In the genomic region with DNA sequence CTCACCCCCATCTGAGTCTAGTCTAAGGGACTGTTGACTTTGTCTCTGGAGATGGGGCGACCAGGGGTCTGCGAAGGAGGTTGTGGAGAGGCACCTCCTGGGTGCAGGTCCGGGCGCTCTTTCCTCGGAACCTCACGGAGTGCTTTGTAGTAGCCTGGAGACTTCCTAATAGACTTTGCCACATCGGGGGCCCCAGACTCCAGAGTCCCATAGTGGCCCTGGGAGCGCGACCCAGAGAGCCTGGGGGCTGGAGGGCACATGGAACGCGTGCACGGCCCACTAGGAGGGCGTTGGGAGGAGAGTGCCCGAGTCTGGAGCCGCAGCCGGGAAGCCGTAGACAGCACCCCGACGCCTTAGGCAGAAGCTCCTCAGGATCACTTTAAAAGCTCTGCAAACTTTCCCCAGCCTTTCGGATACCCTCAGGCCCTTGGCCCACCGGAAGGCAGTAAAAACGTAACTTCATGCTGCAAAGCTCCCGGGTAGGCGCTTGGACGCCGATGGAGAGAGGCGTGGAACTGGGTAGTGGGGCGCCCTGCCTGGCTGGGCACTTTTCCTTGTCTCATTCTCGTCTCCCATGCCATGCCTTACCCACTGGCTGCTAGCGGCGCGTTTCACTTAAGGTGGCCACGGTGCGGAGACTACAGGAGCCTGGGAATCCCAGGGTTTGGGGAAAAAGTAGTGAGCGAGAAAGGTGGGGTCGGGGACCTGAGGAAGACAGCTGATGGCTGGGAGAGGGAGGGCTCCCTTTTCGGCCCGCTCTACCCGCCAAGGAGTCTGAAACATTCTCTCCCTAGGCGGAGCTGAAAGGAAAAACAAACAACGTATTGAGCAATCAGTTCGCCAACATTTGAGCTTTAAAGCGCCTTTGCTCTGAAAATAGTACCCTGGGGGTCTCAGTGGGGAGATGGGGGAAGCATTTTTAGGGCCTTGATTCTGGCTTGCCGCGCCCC, we compare ENCODE assay signal across 8 cellular contexts.
DNase-seq lines count a peak whose midpoint lies in the region; ATAC-seq and TF ChIP-seq lines count a peak whose summit lies in the region.

No MANE protein-coding gene starts in this region.

- H3K9me3 Mint-ChIP-seq in nephron progenitor cell, result no peaks in the 10 kb centered on the region
- no peaks in the 10 kb centered on the region for H3K9me3 Mint-ChIP-seq in activated CD4-positive, alpha-beta memory T cell treated with anti-CD3 and anti-CD28 coated beads for 36 hours

- H3K27me3 Mint-ChIP-seq in nephron progenitor cell (ENCODE audit: low read depth, poor library complexity), result peaks cover 7% of the 10 kb centered on the region
- H3K27me3 Mint-ChIP-seq in activated CD4-positive, alpha-beta memory T cell treated with anti-CD3 and anti-CD28 coated beads for 36 hours, result peaks cover 55% of the 10 kb centered on the region

- H3K36me3 Mint-ChIP-seq in nephron progenitor cell (ENCODE audit: low read depth), result peaks cover 7% of the 10 kb centered on the region
- peaks cover 2% of the 10 kb centered on the region for H3K36me3 Mint-ChIP-seq in activated CD4-positive, alpha-beta memory T cell treated with anti-CD3 and anti-CD28 coated beads for 36 hours

- in situ Hi-C loops in ACHN (cut with HindIII; ENCODE audit: low pct_ligation_motif_present, low pct_unique_long_range_greater_than_20kb, low sequenced_read_pairs), result no loop called here

- DNase-seq in ACHN (peak; percentile 31), NCI-H2227 (lab: John Stamatoyannopoulos, UW; ENCODE audit: unreplicated experiment) (peak; percentile 58), nephron progenitor cell (no peak), activated gamma-delta T cell treated with Interleukin-2 at 50 U/mL for 16 hours (no peak)
- no peak for DNase-seq in stimulated activated CD4-positive, alpha-beta T cell treated with anti-CD3 and anti-CD28 coated beads, Interleukin-4, amount 100 ng/mL, for 1 hour
- no peak for DNase-seq in activated CD4-positive, alpha-beta memory T cell treated with anti-CD3 and anti-CD28 coated beads for 36 hours

- TF ChIP-seq CTCF in nephron progenitor cell (IDR thresholded peaks at IDR 0.05), result no peak

- peak; percentile 48 for ATAC-seq in esophagus mucosa
- no peak for ATAC-seq in GM19023 (IDR thresholded peaks at IDR 0.05; ENCODE audit: unreplicated experiment)

- CTCF ChIA-PET in activated CD4-positive, alpha-beta memory T cell treated with anti-CD3 and anti-CD28 coated beads for 36 hours (lab: Charles Lee), result no interaction called here

- POLR2A ChIA-PET in activated CD4-positive, alpha-beta memory T cell treated with anti-CD3 and anti-CD28 coated beads for 36 hours (lab: Charles Lee), result no interaction called here

- no peak overlapping the region for H3K4me3 Mint-ChIP-seq in nephron progenitor cell
- H3K4me3 Mint-ChIP-seq in activated CD4-positive, alpha-beta memory T cell treated with anti-CD3 and anti-CD28 coated beads for 36 hours, result no peak overlapping the region

- peaks cover 59% of the 10 kb centered on the region for H3K4me1 Mint-ChIP-seq in nephron progenitor cell
- peaks cover 3% of the 10 kb centered on the region for H3K4me1 Mint-ChIP-seq in activated CD4-positive, alpha-beta memory T cell treated with anti-CD3 and anti-CD28 coated beads for 36 hours (ENCODE audit: low read depth)

- intact Hi-C loops in activated CD4-positive, alpha-beta memory T cell treated with anti-CD3 and anti-CD28 coated beads for 36 hours (cut with micrococcal nuclease), result no loop called here

- H3K27ac Mint-ChIP-seq in nephron progenitor cell, result peak overlapping the region; percentile 99
- no peak overlapping the region for H3K27ac Mint-ChIP-seq in activated CD4-positive, alpha-beta memory T cell treated with anti-CD3 and anti-CD28 coated beads for 36 hours

Comparison
In these comparisons a context has a peak if more than half of its experiments do, and no peak if none do; other contexts are left out.
1. DNase-seq: peak in ACHN (single experiment) and NCI-H2227 (single experiment); none in nephron progenitor cell (single experiment), stimulated activated CD4-positive, alpha-beta T cell treated with anti-CD3 and anti-CD28 coated beads, Interleukin-4, amount 100 ng/mL, for 1 hour (single experiment), activated CD4-positive, alpha-beta memory T cell treated with anti-CD3 and anti-CD28 coated beads for 36 hours (single experiment) and activated gamma-delta T cell treated with Interleukin-2 at 50 U/mL for 16 hours (single experiment).